In genomic region chr5:72895758-72896157, GRCh38 we compare ENCODE assay signal across 24 cellular contexts.
DNase-seq lines count a peak whose midpoint lies in the region; ATAC-seq and TF ChIP-seq lines count a peak whose summit lies in the region.
"Had no signal": no experiment of that assay in that cellular context is flagged by ENCODE, and none has a peak within 500 bp of the region (broad histone marks: within the 10 kb centered on the region; RNA-seq: fewer than 3 reads in every experiment).

No MANE protein-coding gene starts in this region.

- TF ChIP-seq POLR2A in testis (IDR thresholded peaks at IDR 0.05): no peak

- no peaks in the 10 kb centered on the region for H3K4me1 ChIP-seq in GM23248 (ENCODE audit: insufficient read depth)
- no peaks in the 10 kb centered on the region for H3K4me1 ChIP-seq in testis
- H3K4me1 ChIP-seq: breast epithelium, heart right ventricle, psoas muscle had no signal

- peak; percentile 84 for ATAC-seq in activated CD8-positive, alpha-beta T cell treated with anti-CD3 and anti-CD28 coated beads for 36 hours
- ATAC-seq in activated CD8-positive, alpha-beta T cell treated with anti-CD3 and anti-CD28 coated beads, Interleukin-2, amount 10 ng/mL, durations not matched to agents 7 days and 5 days: no peak
- peak; percentile 50 for ATAC-seq in activated naive CD8-positive, alpha-beta T cell treated with anti-CD3 and anti-CD28 coated beads, Interleukin-2, amount 10 ng/mL, durations not matched to agents 7 days and 5 days (ENCODE audit: low read depth)
- ATAC-seq in stimulated activated naive CD8-positive, alpha-beta T cell treated with anti-CD3 and anti-CD28 coated beads, Interleukin-15, Interleukin-2, amounts not matched to agents 100 U/mL and 50 U/mL, for 24 hours: peak; percentile 66
- ATAC-seq: heart right ventricle, psoas muscle, sciatic nerve had no signal

- no peak overlapping the region for H3K27ac ChIP-seq in GM23248
- H3K27ac ChIP-seq in testis: no peak overlapping the region
- H3K27ac ChIP-seq: breast epithelium, heart right ventricle, psoas muscle had no signal

- intact Hi-C loops in activated CD8-positive, alpha-beta T cell treated with anti-CD3 and anti-CD28 coated beads for 36 hours (cut with micrococcal nuclease): no loop called here
- intact Hi-C loops in testis (cut with DNase I; ENCODE audit: low total_unique reads): no loop called here

- peaks cover 10% of the 10 kb centered on the region for H3K4me1 Mint-ChIP-seq in activated CD8-positive, alpha-beta T cell treated with anti-CD3 and anti-CD28 coated beads for 36 hours (ENCODE audit: low read depth)
- H3K4me1 Mint-ChIP-seq in activated CD8-positive, alpha-beta T cell treated with anti-CD3 and anti-CD28 coated beads, Interleukin-2, amount 10 ng/mL, durations not matched to agents 7 days and 5 days (ENCODE audit: low read depth): peaks cover 3% of the 10 kb centered on the region
- peaks cover 5% of the 10 kb centered on the region for H3K4me1 Mint-ChIP-seq in activated naive CD8-positive, alpha-beta T cell treated with anti-CD3 and anti-CD28 coated beads, Interleukin-2, amount 10 ng/mL, durations not matched to agents 7 days and 5 days
- H3K4me1 Mint-ChIP-seq: B cell had no signal

- H3K27ac Mint-ChIP-seq in activated CD8-positive, alpha-beta T cell treated with anti-CD3 and anti-CD28 coated beads for 36 hours: peak overlapping the region; percentile 70
- H3K27ac Mint-ChIP-seq in activated CD8-positive, alpha-beta T cell treated with anti-CD3 and anti-CD28 coated beads, Interleukin-2, amount 10 ng/mL, durations not matched to agents 7 days and 5 days: no peak overlapping the region
- no peak overlapping the region for H3K27ac Mint-ChIP-seq in activated naive CD8-positive, alpha-beta T cell treated with anti-CD3 and anti-CD28 coated beads, Interleukin-2, amount 10 ng/mL, durations not matched to agents 7 days and 5 days
- H3K27ac Mint-ChIP-seq: B cell had no signal

- no peaks in the 10 kb centered on the region for H3K9me3 ChIP-seq in GM23248 (ENCODE audit: low read depth)
- H3K9me3 ChIP-seq in testis: no peaks in the 10 kb centered on the region
- H3K9me3 ChIP-seq: breast epithelium, heart right ventricle, psoas muscle had no signal

- no peak overlapping the region for H3K4me3 Mint-ChIP-seq in activated CD8-positive, alpha-beta T cell treated with anti-CD3 and anti-CD28 coated beads for 36 hours
- no peak overlapping the region for H3K4me3 Mint-ChIP-seq in activated CD8-positive, alpha-beta T cell treated with anti-CD3 and anti-CD28 coated beads, Interleukin-2, amount 10 ng/mL, durations not matched to agents 7 days and 5 days
- no peak overlapping the region for H3K4me3 Mint-ChIP-seq in activated naive CD8-positive, alpha-beta T cell treated with anti-CD3 and anti-CD28 coated beads, Interleukin-2, amount 10 ng/mL, durations not matched to agents 7 days and 5 days
- H3K4me3 Mint-ChIP-seq: B cell; CD8-positive, alpha-beta memory T cell had no signal

- no peak overlapping the region for H3K4me2 ChIP-seq in GM23248 (ENCODE audit: unreplicated experiment)

- H3K36me3 ChIP-seq in GM23248 (ENCODE audit: low read depth) (peaks cover 95% of the 10 kb centered on the region), testis (ENCODE audit: low read depth, missing control alignments) (no peaks in the 10 kb centered on the region)

- DNase-seq in activated CD8-positive, alpha-beta T cell treated with anti-CD3 and anti-CD28 coated beads for 36 hours: no peak
- DNase-seq in activated CD8-positive, alpha-beta T cell treated with anti-CD3 and anti-CD28 coated beads, Interleukin-2, amount 10 ng/mL, durations not matched to agents 7 days and 5 days: no peak
- DNase-seq in GM23248: peak; percentile 14
- DNase-seq in activated naive CD8-positive, alpha-beta T cell treated with anti-CD3 and anti-CD28 coated beads, Interleukin-2, amount 10 ng/mL, durations not matched to agents 7 days and 5 days: no peak
- DNase-seq in stimulated activated naive CD8-positive, alpha-beta T cell treated with anti-CD3 and anti-CD28 coated beads, Interleukin-15, Interleukin-2, amounts not matched to agents 100 U/mL and 50 U/mL, for 24 hours: no peak
- no peak for DNase-seq in amygdala (lab: John Stamatoyannopoulos, UW)
- no peak for DNase-seq in stimulated activated naive CD4-positive, alpha-beta T cell (lab: John Stamatoyannopoulos, UW)
- no peak for DNase-seq in testis
- DNase-seq: activated CD4-positive, alpha-beta T cell treated with anti-CD3 and anti-CD28 coated beads for 48 hours; activated gamma-delta T cell treated with Interleukin-2 at 50 U/mL for 16 hours; anterior cingulate cortex; CD8-positive, alpha-beta memory T cell; EL; foreskin melanocyte; heart right ventricle; NCI-H146; NCI-H226; NCI-H69; psoas muscle; Right ventricle myocardium superior; stimulated activated CD4-positive, alpha-beta T cell treated with anti-CD3 and anti-CD28 coated beads, Interleukin-4, amount 100 ng/mL, for 24 hours had no signal

- H3K27me3 ChIP-seq in GM23248 (replicated peaks; ENCODE audit: insufficient read depth): no peaks in the 10 kb centered on the region
- H3K27me3 ChIP-seq in testis: no peaks in the 10 kb centered on the region
- H3K27me3 ChIP-seq: breast epithelium, heart right ventricle had no signal

- no peak overlapping the region for H2AFZ ChIP-seq in GM23248

- H3K79me2 ChIP-seq in GM23248 (ENCODE audit: insufficient read depth): peaks cover 86% of the 10 kb centered on the region

- no peak for TF ChIP-seq CTCF in activated CD8-positive, alpha-beta T cell treated with anti-CD3 and anti-CD28 coated beads for 36 hours (IDR thresholded peaks at IDR 0.05)
- TF ChIP-seq CTCF in testis (IDR thresholded peaks at IDR 0.05): no peak

- H3K9ac ChIP-seq in GM23248: no peak overlapping the region

- H3F3A ChIP-seq in GM23248 (ENCODE audit: insufficient read depth): peaks cover 30% of the 10 kb centered on the region

- H3K4me3 ChIP-seq in GM23248: no peak overlapping the region
- H3K4me3 ChIP-seq in testis: no peak overlapping the region
- H3K4me3 ChIP-seq: breast epithelium, heart right ventricle, psoas muscle had no signal

- CTCF ChIA-PET in activated CD8-positive, alpha-beta T cell treated with anti-CD3 and anti-CD28 coated beads for 36 hours (lab: Charles Lee): interaction anchor here (1.5 kb wide), 1 partner anchor 14 kb away, joined by 3 read pairs; no protein-coding TSS in a partner anchor
- CTCF ChIA-PET in activated CD8-positive, alpha-beta T cell treated with anti-CD3 and anti-CD28 coated beads, Interleukin-2, amount 10 ng/mL, durations not matched to agents 7 days and 5 days (lab: Charles Lee): no interaction called here

- 61 to 65% methylated on average over 2 of the region's 2 CpGs for WGBS in GM23248 (ENCODE audit: low coverage in 1 of 2, low lambda C conversion rate in 2 of 2, missing lambda C conversion rate in 2 of 2), 2 experiments
- WGBS in testis, 2 donors: 66 to 68% methylated on average over 2 of the region's 2 CpGs

- H3K36me3 Mint-ChIP-seq in activated CD8-positive, alpha-beta T cell treated with anti-CD3 and anti-CD28 coated beads for 36 hours (ENCODE audit: low read depth): peaks cover 46% of the 10 kb centered on the region
- H3K36me3 Mint-ChIP-seq in activated CD8-positive, alpha-beta T cell treated with anti-CD3 and anti-CD28 coated beads, Interleukin-2, amount 10 ng/mL, durations not matched to agents 7 days and 5 days (ENCODE audit: low read depth): peaks cover 59% of the 10 kb centered on the region
- H3K36me3 Mint-ChIP-seq in activated naive CD8-positive, alpha-beta T cell treated with anti-CD3 and anti-CD28 coated beads, Interleukin-2, amount 10 ng/mL, durations not matched to agents 7 days and 5 days: peaks cover 30% of the 10 kb centered on the region

- no peaks in the 10 kb centered on the region for H4K20me1 ChIP-seq in GM23248 (ENCODE audit: insufficient read depth)

- no peaks in the 10 kb centered on the region for H3K9me3 Mint-ChIP-seq in activated CD8-positive, alpha-beta T cell treated with anti-CD3 and anti-CD28 coated beads for 36 hours
- H3K9me3 Mint-ChIP-seq in activated CD8-positive, alpha-beta T cell treated with anti-CD3 and anti-CD28 coated beads, Interleukin-2, amount 10 ng/mL, durations not matched to agents 7 days and 5 days (ENCODE audit: insufficient read depth): no peaks in the 10 kb centered on the region
- no peaks in the 10 kb centered on the region for H3K9me3 Mint-ChIP-seq in activated naive CD8-positive, alpha-beta T cell treated with anti-CD3 and anti-CD28 coated beads, Interleukin-2, amount 10 ng/mL, durations not matched to agents 7 days and 5 days
- H3K9me3 Mint-ChIP-seq: CD8-positive, alpha-beta memory T cell had no signal

- H3K9me2 ChIP-seq in GM23248 (ENCODE audit: insufficient read depth): no peaks in the 10 kb centered on the region

- in situ Hi-C loops in GM23248 (cut with MboI): no loop called here

- no peaks in the 10 kb centered on the region for H3K27me3 Mint-ChIP-seq in activated CD8-positive, alpha-beta T cell treated with anti-CD3 and anti-CD28 coated beads for 36 hours
- no peaks in the 10 kb centered on the region for H3K27me3 Mint-ChIP-seq in activated CD8-positive, alpha-beta T cell treated with anti-CD3 and anti-CD28 coated beads, Interleukin-2, amount 10 ng/mL, durations not matched to agents 7 days and 5 days (ENCODE audit: low read depth)
- H3K27me3 Mint-ChIP-seq in activated naive CD8-positive, alpha-beta T cell treated with anti-CD3 and anti-CD28 coated beads, Interleukin-2, amount 10 ng/mL, durations not matched to agents 7 days and 5 days: no peaks in the 10 kb centered on the region
- H3K27me3 Mint-ChIP-seq: B cell; CD8-positive, alpha-beta memory T cell had no signal

- POLR2A ChIA-PET in activated CD8-positive, alpha-beta T cell treated with anti-CD3 and anti-CD28 coated beads for 36 hours (lab: Charles Lee): no interaction called here
- POLR2A ChIA-PET in activated CD8-positive, alpha-beta T cell treated with anti-CD3 and anti-CD28 coated beads, Interleukin-2, amount 10 ng/mL, durations not matched to agents 7 days and 5 days (lab: Charles Lee): no interaction called here
- POLR2A ChIA-PET in activated naive CD8-positive, alpha-beta T cell treated with anti-CD3 and anti-CD28 coated beads, Interleukin-2, amount 10 ng/mL, durations not matched to agents 7 days and 5 days (lab: Charles Lee): no interaction called here
